ENCODE assay signal across 13 cellular contexts in genomic region chr1:27592600-27593340, GRCh38. TPM values are rescaled to one million over a fixed set of nuclear protein-coding genes. Genes with fewer than 3 reads are reported as not detected.
DNase-seq lines count a peak whose midpoint lies in the region; ATAC-seq and TF ChIP-seq lines count a peak whose summit lies in the region.
"Had no signal": no experiment of that assay in that cellular context is flagged by ENCODE, and none has a peak within 500 bp of the region (broad histone marks: within the 10 kb centered on the region; RNA-seq: fewer than 3 reads in every experiment).

No MANE protein-coding gene starts in this region.

- peak overlapping the region in 44 of 59 donors; percentile 3 to 83 (median 50) for H3K27ac ChIP-seq in dorsolateral prefrontal cortex
- H3K27ac ChIP-seq in lower lobe of right lung = peak overlapping the region; percentile 18
- H3K27ac ChIP-seq in testis = peak overlapping the region; percentile 59 to 71

- H3K4me1 ChIP-seq in lower lobe of right lung (peaks cover 67% of the 10 kb centered on the region), testis (peaks cover 96% of the 10 kb centered on the region)

- H3K27me3 ChIP-seq in dorsolateral prefrontal cortex (no peaks in the 10 kb centered on the region), lower lobe of right lung (ENCODE audit: low read depth) (no peaks in the 10 kb centered on the region), testis (no peaks in the 10 kb centered on the region)

- ATAC-seq in lower lobe of right lung (no peak), HG02884 (IDR thresholded peaks at IDR 0.05; ENCODE audit: unreplicated experiment) (no peak), GM18519 (IDR thresholded peaks at IDR 0.05; ENCODE audit: low FRiP score, unreplicated experiment) (no peak)
- ATAC-seq: activated CD8-positive, alpha-beta memory T cell treated with anti-CD3 and anti-CD28 coated beads, Interleukin-2, amount 10 ng/mL, durations not matched to agents 7 days and 5 days; effector memory CD8-positive, alpha-beta T cell had no signal

- TF ChIP-seq POLR2A in testis (IDR thresholded peaks at IDR 0.05) = no peak

- intact Hi-C loops in dorsolateral prefrontal cortex (cut with DNase I) (no loop called here), lower lobe of right lung (cut with DNase I) (no loop called here), testis (cut with DNase I; ENCODE audit: low total_unique reads) (no loop called here)

- DNase-seq in NCI-H82 (lab: John Stamatoyannopoulos, UW) = peak; percentile 87
- DNase-seq in dorsolateral prefrontal cortex = no peak
- no peak for DNase-seq in lower lobe of right lung
- DNase-seq in testis = no peak
- no peak for DNase-seq in activated naive CD4-positive, alpha-beta T cell (lab: John Stamatoyannopoulos, UW)
- DNase-seq: activated CD8-positive, alpha-beta memory T cell treated with anti-CD3 and anti-CD28 coated beads, Interleukin-2, amount 10 ng/mL, durations not matched to agents 7 days and 5 days; effector memory CD8-positive, alpha-beta T cell; HCEC 1CT; KG1; NCI-H2029 treated with DMSO at 0.1 percent for 48 hours; T1000 had no signal

- H3K9me3 ChIP-seq in lower lobe of right lung (no peaks in the 10 kb centered on the region), testis (no peaks in the 10 kb centered on the region)

- no peak for TF ChIP-seq CTCF in dorsolateral prefrontal cortex (IDR thresholded peaks at IDR 0.05 in 54 of 56, conservative IDR thresholded peaks at IDR 0.05 in 2 of 56; ENCODE audit: low read depth in 1 of 56, partially characterized antibody in 56 of 56)
- TF ChIP-seq CTCF in lower lobe of right lung (IDR thresholded peaks at IDR 0.05) = no peak
- no peak for TF ChIP-seq CTCF in testis (IDR thresholded peaks at IDR 0.05)

- H3K36me3 ChIP-seq in lower lobe of right lung (no peaks in the 10 kb centered on the region), testis (ENCODE audit: low read depth, missing control alignments) (no peaks in the 10 kb centered on the region)

- WGBS in testis, 2 donors = 59 to 68% methylated on average over 5 to 19 of the region's 20 CpGs

- H3K4me3 ChIP-seq in dorsolateral prefrontal cortex (peak overlapping the region in 8 of 59 donors; percentile 2 to 25 (median 16)), lower lobe of right lung (no peak overlapping the region), testis (no peak overlapping the region)

RNA-seq across cellular contexts. Expression of gene AHDC1, which starts 11.2 kb away (rescaled TPM):
- total RNA-seq in dorsolateral prefrontal cortex (100 to 1,000 TPM in 21 of 120 experiments, 10 to 100 TPM in 99; 57.6 to 160 (median 87.2) TPM), lower lobe of right lung (23.7 TPM), testis (10 to 100 TPM; 73.7 to 86.8 TPM)
- 32.5 TPM for polyA plus RNA-seq in testis (ENCODE audit: insufficient read depth, low read depth, low replicate concordance)

RNA-seq across cellular contexts. Expression of gene FGR, which starts 42.2 kb away (rescaled TPM):
- total RNA-seq in dorsolateral prefrontal cortex (10 to 100 TPM in 19 of 120 experiments, 1 to 10 TPM in 101; 2.0 to 24.2 (median 6.8) TPM), lower lobe of right lung (193 TPM), testis (10 to 100 TPM in 1 of 2 donors, 1 to 10 TPM in 1; 10.0 to 10.2 TPM)
- polyA plus RNA-seq in testis (ENCODE audit: insufficient read depth, low read depth, low replicate concordance) = 5.2 TPM
